1 cellular context compared by ENCODE assay signal in the genomic region with DNA sequence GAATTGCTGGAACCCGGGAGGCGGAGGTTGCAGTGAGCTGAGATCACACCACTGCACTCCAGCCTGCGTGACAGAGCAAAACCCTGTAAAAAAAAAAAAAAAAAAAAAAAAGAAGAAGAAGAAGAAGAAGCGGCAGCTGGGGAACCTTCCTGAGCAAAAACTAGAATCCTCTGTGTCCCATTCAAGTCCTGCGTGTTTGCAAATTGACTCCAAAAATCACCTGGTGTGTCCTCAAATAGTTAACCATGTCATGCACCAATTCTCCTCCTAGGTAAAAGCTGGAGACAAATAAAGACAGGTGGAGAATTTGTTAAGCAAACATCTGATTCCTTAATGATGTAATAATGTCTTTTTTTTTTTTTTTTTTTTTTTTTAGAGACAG.
TF ChIP-seq lines count a peak whose summit lies in the region.

No MANE protein-coding gene starts in this region.

TF ChIP-seq in GM12878, 131 proteins besides CTCF, POLR2A, EP300 and RAD21:
- TF ChIP-seq IRF4 (IDR thresholded peaks at IDR 0.05; ENCODE audit: low read depth, low read length) (peak; percentile 15; the same call in 1 of the 2 replicates), ZBED1 (IDR thresholded peaks at IDR 0.05; ENCODE audit: borderline replicate concordance) (no peak), DPF2 (IDR thresholded peaks at IDR 0.05) (no peak; the same call in 1 of the 2 replicates), IKZF1 (conservative IDR thresholded peaks at IDR 0.05) (0 out of 2 replicates have a peak, but pooled peaks have one; percentile 2), TCF7 (IDR thresholded peaks at IDR 0.05; ENCODE audit: borderline replicate concordance) (no peak), BHLHE40 (IDR thresholded peaks at IDR 0.05; ENCODE audit: borderline replicate concordance in 1 of 2, low read depth in 2 of 2, low read length in 1 of 2) (0 out of 4 replicates have a peak, but pooled peaks of 1 of the 2 experiments have one; percentile 37), SIX5 (IDR thresholded peaks at IDR 0.05; ENCODE audit: low read depth, low read length, severe bottlenecking) (no peak), MEF2A (IDR thresholded peaks at IDR 0.05; ENCODE audit: insufficient read depth, low read depth, low read length) (0 out of 2 replicates have a peak, but pooled peaks have one; percentile 36), ETV6 (conservative IDR thresholded peaks at IDR 0.05 in 1 of 2, IDR thresholded peaks at IDR 0.05 in 1 of 2; ENCODE audit: borderline replicate concordance in 1 of 2, low read depth in 1 of 2) (0 out of 4 replicates have a peak, but pooled peaks of 1 of the 2 experiments have one; percentile 4), TARDBP (IDR thresholded peaks at IDR 0.05; ENCODE audit: borderline replicate concordance) (no peak), BCL11A (IDR thresholded peaks at IDR 0.05; ENCODE audit: low read depth, low read length) (peak; percentile 9; the same call in 1 of the 2 replicates), EED (IDR thresholded peaks at IDR 0.05; ENCODE audit: low read depth) (peak; percentile 50; the same call in 1 of the 2 replicates), IKZF2 (IDR thresholded peaks at IDR 0.05) (no peak), MTA3 (IDR thresholded peaks at IDR 0.05; ENCODE audit: borderline replicate concordance, low read length) (no peak), NR2F1 (conservative IDR thresholded peaks at IDR 0.05) (no peak), EZH2 (IDR thresholded peaks at IDR 0.05; ENCODE audit: borderline replicate concordance, control insufficient read depth, low read depth, low read length) (no peak), TCF12 (IDR thresholded peaks at IDR 0.05; ENCODE audit: low read depth, low read length) (peak; percentile 60; the same call in 1 of the 2 replicates), JUNB (IDR thresholded peaks at IDR 0.05) (peak; percentile 58), TBL1XR1 (IDR thresholded peaks at IDR 0.05; ENCODE audit: low read depth, low read length) (peak; percentile 64; the same call in 1 of the 2 replicates), CHD1 (IDR thresholded peaks at IDR 0.05; ENCODE audit: low read depth, low read length) (no peak), MXI1 (IDR thresholded peaks at IDR 0.05; ENCODE audit: low read depth, low read length) (no peak), PAX5 (IDR thresholded peaks at IDR 0.05; ENCODE audit: borderline replicate concordance, low read depth, low read length) (peak; percentile 35; the same call in 1 of the 2 replicates), TAF1 (IDR thresholded peaks at IDR 0.05; ENCODE audit: borderline replicate concordance, low read depth, low read length) (no peak), ATF7 (IDR thresholded peaks at IDR 0.05; ENCODE audit: low read depth) (peak; percentile 38; the same call in 1 of the 2 replicates), RB1 (IDR thresholded peaks at IDR 0.05; ENCODE audit: borderline replicate concordance) (no peak), FOXM1 (IDR thresholded peaks at IDR 0.05; ENCODE audit: low read depth, low read length) (peak; percentile 75; the same call in 1 of the 2 replicates), YBX1 (IDR thresholded peaks at IDR 0.05) (no peak), HDGF (IDR thresholded peaks at IDR 0.05) (no peak), NR2C2 (IDR thresholded peaks at IDR 0.05; ENCODE audit: borderline replicate concordance, control insufficient read depth, insufficient read length, low read depth) (no peak), NBN (IDR thresholded peaks at IDR 0.05) (no peak), ZNF384 (IDR thresholded peaks at IDR 0.05; ENCODE audit: borderline replicate concordance, low read depth, low read length) (peak; percentile 93), CEBPB (IDR thresholded peaks at IDR 0.05; ENCODE audit: borderline replicate concordance in 1 of 2, low read depth in 2 of 2, low read length in 2 of 2) (no peak), GABPA (IDR thresholded peaks at IDR 0.05; ENCODE audit: low read depth) (0 out of 2 replicates have a peak, but pooled peaks have one; percentile 0), YY1 (IDR thresholded peaks at IDR 0.05; ENCODE audit: low read depth, low read length) (no peak), TCF3 (IDR thresholded peaks at IDR 0.05; ENCODE audit: borderline replicate concordance, insufficient read depth, low read depth, low read length) (peak; percentile 74; the same call in 1 of the 2 replicates), NFIC (IDR thresholded peaks at IDR 0.05; ENCODE audit: low read depth, low read length) (peak; percentile 77)
- TF ChIP-seq, protein P1, sequence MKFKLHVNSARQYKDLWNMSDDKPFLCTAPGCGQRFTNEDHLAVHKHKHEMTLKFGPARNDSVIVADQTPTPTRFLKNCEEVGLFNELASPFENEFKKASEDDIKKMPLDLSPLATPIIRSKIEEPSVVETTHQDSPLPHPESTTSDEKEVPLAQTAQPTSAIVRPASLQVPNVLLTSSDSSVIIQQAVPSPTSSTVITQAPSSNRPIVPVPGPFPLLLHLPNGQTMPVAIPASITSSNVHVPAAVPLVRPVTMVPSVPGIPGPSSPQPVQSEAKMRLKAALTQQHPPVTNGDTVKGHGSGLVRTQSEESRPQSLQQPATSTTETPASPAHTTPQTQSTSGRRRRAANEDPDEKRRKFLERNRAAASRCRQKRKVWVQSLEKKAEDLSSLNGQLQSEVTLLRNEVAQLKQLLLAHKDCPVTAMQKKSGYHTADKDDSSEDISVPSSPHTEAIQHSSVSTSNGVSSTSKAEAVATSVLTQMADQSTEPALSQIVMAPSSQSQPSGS (IDR thresholded peaks at IDR 0.05; ENCODE audit: low read length): peak; percentile 9; the same call in 1 of the 2 replicates
- TF ChIP-seq, protein P2, sequence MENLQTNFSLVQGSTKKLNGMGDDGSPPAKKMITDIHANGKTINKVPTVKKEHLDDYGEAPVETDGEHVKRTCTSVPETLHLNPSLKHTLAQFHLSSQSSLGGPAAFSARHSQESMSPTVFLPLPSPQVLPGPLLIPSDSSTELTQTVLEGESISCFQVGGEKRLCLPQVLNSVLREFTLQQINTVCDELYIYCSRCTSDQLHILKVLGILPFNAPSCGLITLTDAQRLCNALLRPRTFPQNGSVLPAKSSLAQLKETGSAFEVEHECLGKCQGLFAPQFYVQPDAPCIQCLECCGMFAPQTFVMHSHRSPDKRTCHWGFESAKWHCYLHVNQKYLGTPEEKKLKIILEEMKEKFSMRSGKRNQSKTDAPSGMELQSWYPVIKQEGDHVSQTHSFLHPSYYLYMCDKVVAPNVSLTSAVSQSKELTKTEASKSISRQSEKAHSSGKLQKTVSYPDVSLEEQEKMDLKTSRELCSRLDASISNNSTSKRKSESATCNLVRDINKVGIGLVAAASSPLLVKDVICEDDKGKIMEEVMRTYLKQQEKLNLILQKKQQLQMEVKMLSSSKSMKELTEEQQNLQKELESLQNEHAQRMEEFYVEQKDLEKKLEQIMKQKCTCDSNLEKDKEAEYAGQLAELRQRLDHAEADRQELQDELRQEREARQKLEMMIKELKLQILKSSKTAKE (IDR thresholded peaks at IDR 0.05; ENCODE audit: low read depth, poor library complexity, severe bottlenecking): no peak
- TF ChIP-seq, protein P3, sequence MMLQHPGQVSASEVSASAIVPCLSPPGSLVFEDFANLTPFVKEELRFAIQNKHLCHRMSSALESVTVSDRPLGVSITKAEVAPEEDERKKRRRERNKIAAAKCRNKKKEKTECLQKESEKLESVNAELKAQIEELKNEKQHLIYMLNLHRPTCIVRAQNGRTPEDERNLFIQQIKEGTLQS (IDR thresholded peaks at IDR 0.05; ENCODE audit: borderline replicate concordance, extremely low read depth, low read depth, low read length): no peak
- TF ChIP-seq, protein P4, sequence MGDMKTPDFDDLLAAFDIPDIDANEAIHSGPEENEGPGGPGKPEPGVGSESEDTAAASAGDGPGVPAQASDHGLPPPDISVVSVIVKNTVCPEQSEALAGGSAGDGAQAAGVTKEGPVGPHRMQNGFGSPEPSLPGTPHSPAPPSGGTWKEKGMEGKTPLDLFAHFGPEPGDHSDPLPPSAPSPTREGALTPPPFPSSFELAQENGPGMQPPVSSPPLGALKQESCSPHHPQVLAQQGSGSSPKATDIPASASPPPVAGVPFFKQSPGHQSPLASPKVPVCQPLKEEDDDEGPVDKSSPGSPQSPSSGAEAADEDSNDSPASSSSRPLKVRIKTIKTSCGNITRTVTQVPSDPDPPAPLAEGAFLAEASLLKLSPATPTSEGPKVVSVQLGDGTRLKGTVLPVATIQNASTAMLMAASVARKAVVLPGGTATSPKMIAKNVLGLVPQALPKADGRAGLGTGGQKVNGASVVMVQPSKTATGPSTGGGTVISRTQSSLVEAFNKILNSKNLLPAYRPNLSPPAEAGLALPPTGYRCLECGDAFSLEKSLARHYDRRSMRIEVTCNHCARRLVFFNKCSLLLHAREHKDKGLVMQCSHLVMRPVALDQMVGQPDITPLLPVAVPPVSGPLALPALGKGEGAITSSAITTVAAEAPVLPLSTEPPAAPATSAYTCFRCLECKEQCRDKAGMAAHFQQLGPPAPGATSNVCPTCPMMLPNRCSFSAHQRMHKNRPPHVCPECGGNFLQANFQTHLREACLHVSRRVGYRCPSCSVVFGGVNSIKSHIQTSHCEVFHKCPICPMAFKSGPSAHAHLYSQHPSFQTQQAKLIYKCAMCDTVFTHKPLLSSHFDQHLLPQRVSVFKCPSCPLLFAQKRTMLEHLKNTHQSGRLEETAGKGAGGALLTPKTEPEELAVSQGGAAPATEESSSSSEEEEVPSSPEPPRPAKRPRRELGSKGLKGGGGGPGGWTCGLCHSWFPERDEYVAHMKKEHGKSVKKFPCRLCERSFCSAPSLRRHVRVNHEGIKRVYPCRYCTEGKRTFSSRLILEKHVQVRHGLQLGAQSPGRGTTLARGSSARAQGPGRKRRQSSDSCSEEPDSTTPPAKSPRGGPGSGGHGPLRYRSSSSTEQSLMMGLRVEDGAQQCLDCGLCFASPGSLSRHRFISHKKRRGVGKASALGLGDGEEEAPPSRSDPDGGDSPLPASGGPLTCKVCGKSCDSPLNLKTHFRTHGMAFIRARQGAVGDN (IDR thresholded peaks at IDR 0.05): no peak
- TF ChIP-seq, protein P5, sequence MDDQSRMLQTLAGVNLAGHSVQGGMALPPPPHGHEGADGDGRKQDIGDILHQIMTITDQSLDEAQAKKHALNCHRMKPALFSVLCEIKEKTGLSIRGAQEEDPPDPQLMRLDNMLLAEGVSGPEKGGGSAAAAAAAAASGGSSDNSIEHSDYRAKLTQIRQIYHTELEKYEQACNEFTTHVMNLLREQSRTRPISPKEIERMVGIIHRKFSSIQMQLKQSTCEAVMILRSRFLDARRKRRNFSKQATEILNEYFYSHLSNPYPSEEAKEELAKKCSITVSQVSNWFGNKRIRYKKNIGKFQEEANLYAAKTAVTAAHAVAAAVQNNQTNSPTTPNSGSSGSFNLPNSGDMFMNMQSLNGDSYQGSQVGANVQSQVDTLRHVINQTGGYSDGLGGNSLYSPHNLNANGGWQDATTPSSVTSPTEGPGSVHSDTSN (IDR thresholded peaks at IDR 0.05; ENCODE audit: insufficient replicate concordance, low read depth, low read length): no peak
- TF ChIP-seq, protein P6, sequence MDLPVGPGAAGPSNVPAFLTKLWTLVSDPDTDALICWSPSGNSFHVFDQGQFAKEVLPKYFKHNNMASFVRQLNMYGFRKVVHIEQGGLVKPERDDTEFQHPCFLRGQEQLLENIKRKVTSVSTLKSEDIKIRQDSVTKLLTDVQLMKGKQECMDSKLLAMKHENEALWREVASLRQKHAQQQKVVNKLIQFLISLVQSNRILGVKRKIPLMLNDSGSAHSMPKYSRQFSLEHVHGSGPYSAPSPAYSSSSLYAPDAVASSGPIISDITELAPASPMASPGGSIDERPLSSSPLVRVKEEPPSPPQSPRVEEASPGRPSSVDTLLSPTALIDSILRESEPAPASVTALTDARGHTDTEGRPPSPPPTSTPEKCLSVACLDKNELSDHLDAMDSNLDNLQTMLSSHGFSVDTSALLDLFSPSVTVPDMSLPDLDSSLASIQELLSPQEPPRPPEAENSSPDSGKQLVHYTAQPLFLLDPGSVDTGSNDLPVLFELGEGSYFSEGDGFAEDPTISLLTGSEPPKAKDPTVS (IDR thresholded peaks at IDR 0.05; ENCODE audit: low read depth, low read length): no peak
